18 cellular contexts compared by ENCODE assay signal in the genomic region with DNA sequence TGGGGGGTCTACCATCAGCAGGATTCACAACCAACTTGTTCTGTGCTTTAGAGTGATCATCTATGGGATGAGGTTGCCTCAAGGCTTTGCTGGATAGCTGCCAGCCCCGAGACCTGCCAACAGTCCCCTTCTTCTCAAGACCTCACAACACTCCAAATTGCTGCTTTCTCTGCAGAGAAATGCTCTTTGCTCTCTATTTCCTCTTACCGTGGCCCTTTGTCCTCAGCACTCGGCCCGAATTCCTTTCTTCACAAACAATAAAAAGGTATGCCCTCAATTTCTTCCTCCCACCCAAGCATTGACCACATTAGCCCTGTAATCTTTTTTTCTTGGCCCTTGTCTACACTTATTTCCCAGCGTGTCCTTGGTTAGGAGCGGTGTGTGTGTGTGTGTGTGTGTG.
DNase-seq lines count a peak whose midpoint lies in the region; ATAC-seq, FAIRE-seq and TF ChIP-seq lines count a peak whose summit lies in the region.
"Had no signal": no experiment of that assay in that cellular context is flagged by ENCODE, and none has a peak within 500 bp of the region (broad histone marks: within the 10 kb centered on the region; RNA-seq: fewer than 3 reads in every experiment).

No MANE protein-coding gene starts in this region.

- H3K36me3 ChIP-seq in GM23338 (ENCODE audit: insufficient read depth) (no peaks in the 10 kb centered on the region), H1 (ENCODE audit: control insufficient read depth in 2 of 4, insufficient read depth in 4 of 4, low read length in 3 of 4) (no peaks in the 10 kb centered on the region), transverse colon (no peaks in the 10 kb centered on the region)

- no peak for TF ChIP-seq POLR2A in H1 (IDR thresholded peaks at IDR 0.05; ENCODE audit: control extremely low read depth in 1 of 2, low read depth in 2 of 2, low read length in 2 of 2)
- no peak for TF ChIP-seq POLR2A in transverse colon (IDR thresholded peaks at IDR 0.05)

- 0 out of 2 replicates have a peak overlapping the region, but pooled peaks have one; percentile 49 for H2AK5ac ChIP-seq in H1 (ENCODE audit: low read depth, low read length)

- H3K27me3 ChIP-seq in GM23338 (ENCODE audit: insufficient read depth) (no peaks in the 10 kb centered on the region), H1 (replicated peaks in 1 of 4; ENCODE audit: control insufficient read depth in 3 of 4, extremely low read depth in 1 of 4, insufficient read depth in 3 of 4, low read length in 3 of 4) (no peaks in the 10 kb centered on the region; a peak in 1 of 7 replicates), transverse colon (no peaks in the 10 kb centered on the region)

- H2AFZ ChIP-seq in GM23338 (peak overlapping the region; percentile 15), H1 (ENCODE audit: low read length) (peak overlapping the region; percentile 60)

- H4K8ac ChIP-seq in H1 (ENCODE audit: extremely low read depth, insufficient read depth, low read length) = no peak overlapping the region

- 0 out of 7 replicates have a peak overlapping the region, but pooled peaks of 1 of the 4 experiments have one; percentile 1 for H3K9ac ChIP-seq in H1 (replicated peaks in 1 of 4; ENCODE audit: extremely low read depth in 1 of 4, low read depth in 3 of 4, low read length in 3 of 4)

- no peak overlapping the region for H3K14ac ChIP-seq in H1 (ENCODE audit: insufficient read length)

- H4K20me1 ChIP-seq in GM23338 (replicated peaks; ENCODE audit: insufficient read depth) = no peaks in the 10 kb centered on the region
- H4K20me1 ChIP-seq in H1 (replicated peaks in 1 of 2; ENCODE audit: control insufficient read depth in 1 of 2, insufficient read depth in 2 of 2, low read length in 2 of 2) = no peaks in the 10 kb centered on the region

- H3K9me2 ChIP-seq in GM23338 (ENCODE audit: insufficient read depth) = peaks cover 21% of the 10 kb centered on the region

- DNase-seq in GM23338 (ENCODE audit: low spot score) (peak; percentile 68), NCI-H2227 (lab: John Stamatoyannopoulos, UW; ENCODE audit: unreplicated experiment) (peak; percentile 54), H1 (ENCODE audit: low read depth in 1 of 2, low spot score in 2 of 2) (peak in 1 of 2 experiments; percentile 53), iPS-NIHi7 (ENCODE audit: extremely low spot score) (peak; percentile 19), transverse colon (no peak), NCI-H2196 (lab: John Stamatoyannopoulos, UW; ENCODE audit: unreplicated experiment) (no peak)
- DNase-seq in activated naive CD4-positive, alpha-beta T cell (lab: John Stamatoyannopoulos, UW) = no peak
- no peak for DNase-seq in activated CD4-positive, alpha-beta T cell treated with anti-CD3 and anti-CD28 coated beads, Interleukin-2, amount 50 U/mL, for 1 hour
- DNase-seq: CD8-positive, alpha-beta memory T cell; DMS 273 treated with DMSO at 0.1 percent for 48 hours; NCI-H2081 treated with DMSO at 0.1 percent for 48 hours; NCI-H2171 had no signal

- H3K4me1 ChIP-seq in GM23338 (ENCODE audit: insufficient read depth) (peaks cover 16% of the 10 kb centered on the region), H1 (replicated peaks in 1 of 4; ENCODE audit: control insufficient read depth in 3 of 4, insufficient read depth in 4 of 4, low read length in 3 of 4) (peaks cover 0 to 12% (median 8%) of the 10 kb centered on the region in 4 experiments; a peak in 5 of 7 replicates), transverse colon (no peaks in the 10 kb centered on the region)
- H3K4me1 ChIP-seq: A549 had no signal

- H3K4me3 ChIP-seq in GM23338 (no peak overlapping the region), H1 (ENCODE audit: extremely low read depth in 1 of 4, insufficient read depth in 2 of 4, low read depth in 3 of 4, low read length in 4 of 4) (no peak overlapping the region), transverse colon (no peak overlapping the region)
- H3K4me3 ChIP-seq: A549, K562, SK-N-MC had no signal

- H3K27me3 Mint-ChIP-seq in GM23338 (ENCODE audit: insufficient read depth, low read depth, poor library complexity) = peaks cover 7% of the 10 kb centered on the region

- peak overlapping the region; percentile 2; the same call in 1 of the 2 replicates for H2BK20ac ChIP-seq in H1 (ENCODE audit: low read length)

- H3F3A ChIP-seq in GM23338 (replicated peaks; ENCODE audit: low read depth) = no peaks in the 10 kb centered on the region

- no peak overlapping the region for H3K56ac ChIP-seq in H1 (replicated peaks; ENCODE audit: insufficient read length, low read depth, low read length)

- peak overlapping the region; percentile 42 for H3K18ac ChIP-seq in H1 (ENCODE audit: extremely low read depth, low read length)

- H3K9me3 Mint-ChIP-seq in GM23338 = peaks cover 27% of the 10 kb centered on the region

- intact Hi-C loops in transverse colon (cut with DNase I; ENCODE audit: low total_unique reads) = loop anchor here (5.0 kb wide), 1 partner anchor 449 kb away; no protein-coding TSS in a partner anchor

- H3K4me2 ChIP-seq in GM23338 (peak overlapping the region; percentile 6; the same call in 1 of the 2 replicates), H1 (ENCODE audit: insufficient read depth in 1 of 2, low read depth in 2 of 2, low read length in 2 of 2) (peak overlapping the region; percentile 26 to 54; a peak in 3 of 4 replicates)
- H3K4me2 ChIP-seq: A549 had no signal

- no peak overlapping the region for H4K5ac ChIP-seq in H1 (ENCODE audit: insufficient read length, low read depth, low read length)

- 52% methylated on average over 6 of the region's 6 CpGs; no CpG with 5 or more reads in 1 of the 2 experiments for WGBS in H1 (ENCODE audit: extremely low coverage in 1 of 2, insufficient coverage in 1 of 2, insufficient read length in 1 of 2, insufficient replicate concordance in 2 of 2, low coverage in 1 of 2, low lambda C conversion rate in 2 of 2, missing lambda C conversion rate in 1 of 2), 2 experiments
- 35% methylated on average over 6 of the region's 6 CpGs; no CpG with 5 or more reads in 1 of the 2 donors for WGBS in transverse colon (ENCODE audit: low coverage in 1 of 2), 2 donors

- no peak overlapping the region for H3K23ac ChIP-seq in H1 (ENCODE audit: insufficient read length)

- no peaks in the 10 kb centered on the region for H3K79me1 ChIP-seq in H1 (ENCODE audit: low read depth, low read length)

- peaks cover 18% of the 10 kb centered on the region for H3K36me3 Mint-ChIP-seq in GM23338 (ENCODE audit: low read depth)
- H3K36me3 Mint-ChIP-seq: CD8-positive, alpha-beta memory T cell had no signal

- H3K4ac ChIP-seq in H1 (replicated peaks; ENCODE audit: insufficient read length, low read depth, low read length) = no peak overlapping the region

- ATAC-seq in GM23338 = peak; percentile 65

- H2BK5ac ChIP-seq in H1 (ENCODE audit: low read depth, low read length) = peak overlapping the region; percentile 41; the same call in 1 of the 2 replicates

- peak overlapping the region; percentile 7 for H3K27ac ChIP-seq in GM23338 (ENCODE audit: low read depth)
- no peak overlapping the region; the same call in 1 of the 2 replicates for H3K27ac ChIP-seq in H1 (ENCODE audit: low read depth, low read length)
- H3K27ac ChIP-seq in transverse colon = no peak overlapping the region
- H3K27ac ChIP-seq: A549, C4-2B, RWPE1, SK-N-MC had no signal

- H2BK12ac ChIP-seq in H1 (ENCODE audit: low read depth, low read length) = 0 out of 2 replicates have a peak overlapping the region, but pooled peaks have one; percentile 72

- TF ChIP-seq CTCF in GM23338 (conservative IDR thresholded peaks at IDR 0.05; ENCODE audit: low read depth in 2 of 2) (no peak), H1 (IDR thresholded peaks at IDR 0.05; ENCODE audit: control extremely low read depth in 1 of 3, insufficient read depth in 1 of 3, low read depth in 1 of 3, low read length in 3 of 3) (no peak), transverse colon (IDR thresholded peaks at IDR 0.05) (no peak)

- no peaks in the 10 kb centered on the region; the same call in 1 of the 2 replicates for H3K23me2 ChIP-seq in H1 (ENCODE audit: low read depth, low read length)

- TF ChIP-seq EP300 in H1 (IDR thresholded peaks at IDR 0.05; ENCODE audit: borderline replicate concordance in 1 of 2, low read depth in 2 of 2, low read length in 2 of 2) (no peak), transverse colon (IDR thresholded peaks at IDR 0.05; ENCODE audit: low read depth) (no peak)

- FAIRE-seq in H1 (lab: Jason Lieb, UNC) = peak; percentile 52
- FAIRE-seq: A549 had no signal

- H3K4me1 Mint-ChIP-seq in GM23338 = peaks cover 22% of the 10 kb centered on the region
- H3K4me1 Mint-ChIP-seq: B cell; CD8-positive, alpha-beta memory T cell had no signal

- TF ChIP-seq RAD21 in H1 (IDR thresholded peaks at IDR 0.05 in 1 of 2, conservative IDR thresholded peaks at IDR 0.05 in 1 of 2; ENCODE audit: low read depth in 2 of 2, low read length in 2 of 2) = no peak

- POLR2A ChIA-PET in H1 (lab: Charles Lee; ENCODE audit: partially characterized antibody) = interaction anchor here (1.8 kb wide), 1 partner anchor 10 kb away, joined by 7 read pairs; no protein-coding TSS in a partner anchor

- peak overlapping the region; percentile 71 for H4K91ac ChIP-seq in H1 (replicated peaks; ENCODE audit: insufficient read length, low read length)

- in situ Hi-C loops in transverse colon (cut with MboI; ENCODE audit: low pct_ligation_motif_present in 1 of 4, low pct_unique_long_range_greater_than_20kb in 1 of 4, low sequenced_read_pairs in 3 of 4) = loop anchor here in 3 of 4 donors (10.0 to 25.0 kb wide), 4 partner anchors 441 to 611 kb away; no protein-coding TSS in a partner anchor

- CTCF ChIA-PET in H1 (lab: Charles Lee; ENCODE audit: partially characterized antibody) = interaction anchor here (1.0 to 5.2 kb wide), 27 partner anchors 12 to 611 kb away, joined by 3 to 59 read pairs (median 7); no protein-coding TSS in a partner anchor

- no peaks in the 10 kb centered on the region for H3K79me2 ChIP-seq in GM23338 (replicated peaks; ENCODE audit: insufficient read depth)
- H3K79me2 ChIP-seq in H1 (ENCODE audit: control insufficient read depth in 1 of 2, insufficient read depth in 2 of 2, low read length in 2 of 2) = no peaks in the 10 kb centered on the region

- H3K4me3 Mint-ChIP-seq in GM23338 = no peak overlapping the region
- H3K4me3 Mint-ChIP-seq: B cell; CD8-positive, alpha-beta memory T cell had no signal

- H2BK120ac ChIP-seq in H1 (replicated peaks; ENCODE audit: low read depth, low read length) = peak overlapping the region; percentile 35

- H3K9me3 ChIP-seq in H1 (ENCODE audit: insufficient read depth in 2 of 2, low read depth in 1 of 2, low read length in 1 of 2) (peaks cover 12 to 14% of the 10 kb centered on the region in 2 experiments), transverse colon (no peaks in the 10 kb centered on the region)
- H3K9me3 ChIP-seq: A549 had no signal

- peak overlapping the region; percentile 34 for H3K27ac Mint-ChIP-seq in GM23338
- H3K27ac Mint-ChIP-seq: B cell; CD8-positive, alpha-beta memory T cell had no signal

- H2BK15ac ChIP-seq in H1 (ENCODE audit: low read length) = no peak overlapping the region

TF ChIP-seq in GM23338, 12 proteins besides CTCF, POLR2A, EP300 and RAD21 (continues in another document):
- TF ChIP-seq CREB1 (CRISPR knock-in tag; IDR thresholded peaks at IDR 0.05; ENCODE audit: low read depth) = no peak
- no peak for TF ChIP-seq ZNF331 (CRISPR knock-in tag; IDR thresholded peaks at IDR 0.05; ENCODE audit: low read depth)

TF ChIP-seq in H1, 55 proteins besides CTCF, POLR2A, EP300 and RAD21 (continues in another document):
- TF ChIP-seq TEAD4 (IDR thresholded peaks at IDR 0.05; ENCODE audit: low read depth, low read length) = 0 out of 2 replicates have a peak, but pooled peaks have one; percentile 9

Comparison
In these comparisons a context has a peak if more than half of its experiments do, and no peak if none do; other contexts are left out.
1. DNase-seq: peak in GM23338 (single experiment), NCI-H2227 (single experiment) and iPS-NIHi7 (single experiment); none in activated naive CD4-positive, alpha-beta T cell (0 of 4), activated CD4-positive, alpha-beta T cell treated with anti-CD3 and anti-CD28 coated beads, Interleukin-2, amount 50 U/mL, for 1 hour (single experiment), transverse colon (single experiment) and NCI-H2196 (single experiment).